In genomic region chr20:57432874-57433491, GRCh38 we compare ENCODE assay signal across 9 cellular contexts. TPM values are rescaled to one million over a fixed set of nuclear protein-coding genes. Genes with fewer than 3 reads are reported as not detected.
DNase-seq lines count a peak whose midpoint lies in the region; ATAC-seq and TF ChIP-seq lines count a peak whose summit lies in the region.
"Had no signal": no experiment of that assay in that cellular context is flagged by ENCODE, and none has a peak within 500 bp of the region (broad histone marks: within the 10 kb centered on the region; RNA-seq: fewer than 3 reads in every experiment).

No MANE protein-coding gene starts in this region.

- peaks cover 66% of the 10 kb centered on the region for H3K4me1 Mint-ChIP-seq in activated naive CD4-positive, alpha-beta T cell treated with anti-CD3 and anti-CD28 coated beads, Interleukin-2, amount 50 U/mL, for 24 hours

- H2AFZ ChIP-seq in SU-DHL-6 (ENCODE audit: low read depth, low read length, severe bottlenecking): peak overlapping the region; percentile 60
- H2AFZ ChIP-seq: parathyroid adenoma had no signal

- no peaks in the 10 kb centered on the region for H3K9me3 ChIP-seq in SU-DHL-6 (ENCODE audit: insufficient read depth, low read length)
- H3K9me3 ChIP-seq in gastrocnemius medialis: no peaks in the 10 kb centered on the region

- no peaks in the 10 kb centered on the region for H3K36me3 ChIP-seq in SU-DHL-6 (ENCODE audit: low read length)
- no peaks in the 10 kb centered on the region for H3K36me3 ChIP-seq in gastrocnemius medialis

- no peaks in the 10 kb centered on the region for H3K36me3 Mint-ChIP-seq in activated naive CD4-positive, alpha-beta T cell treated with anti-CD3 and anti-CD28 coated beads, Interleukin-2, amount 50 U/mL, for 24 hours

- H3K4me2 ChIP-seq in SU-DHL-6 (ENCODE audit: low read depth, low read length, poor library complexity, severe bottlenecking): peak overlapping the region; percentile 52

- H3K4me1 ChIP-seq in gastrocnemius medialis: peaks cover 43 to 48% of the 10 kb centered on the region in 2 donors
- H3K4me1 ChIP-seq: parathyroid adenoma had no signal

- no peaks in the 10 kb centered on the region for H3K9me3 Mint-ChIP-seq in activated naive CD4-positive, alpha-beta T cell treated with anti-CD3 and anti-CD28 coated beads, Interleukin-2, amount 50 U/mL, for 24 hours

- ATAC-seq in GM19395 (IDR thresholded peaks at IDR 0.05; ENCODE audit: unreplicated experiment): peak; percentile 90
- ATAC-seq in HG03175 (IDR thresholded peaks at IDR 0.05; ENCODE audit: unreplicated experiment): peak; percentile 93
- peak; percentile 17 to 32 for ATAC-seq in gastrocnemius medialis

- no peaks in the 10 kb centered on the region for H3K79me2 ChIP-seq in SU-DHL-6 (ENCODE audit: insufficient read depth, low read length)
- H3K79me2 ChIP-seq: parathyroid adenoma had no signal

- H3K4me3 ChIP-seq in SU-DHL-6 (ENCODE audit: insufficient read depth, low read length, poor library complexity, severe bottlenecking): peak overlapping the region; percentile 32
- H3K4me3 ChIP-seq in gastrocnemius medialis: no peak overlapping the region

- no peaks in the 10 kb centered on the region for H4K20me1 ChIP-seq in SU-DHL-6 (ENCODE audit: low read depth, low read length)

- no peak for TF ChIP-seq POLR2A in gastrocnemius medialis (IDR thresholded peaks at IDR 0.05)

- peak overlapping the region; percentile 40 for H3K9ac ChIP-seq in SU-DHL-6 (ENCODE audit: low read length)
- H3K9ac ChIP-seq: parathyroid adenoma had no signal

- H3K27ac Mint-ChIP-seq in activated naive CD4-positive, alpha-beta T cell treated with anti-CD3 and anti-CD28 coated beads, Interleukin-2, amount 50 U/mL, for 24 hours: peak overlapping the region; percentile 72

- H3K27ac ChIP-seq in SU-DHL-6 (ENCODE audit: low read depth, low read length) (peak overlapping the region; percentile 81), gastrocnemius medialis (peak overlapping the region; percentile 70 to 97 (median 85))
- H3K27ac ChIP-seq: parathyroid adenoma had no signal

- in situ Hi-C loops in gastrocnemius medialis (cut with MboI; ENCODE audit: low sequenced_read_pairs in 4 of 4): no loop called here

- TF ChIP-seq CTCF in SU-DHL-6 (IDR thresholded peaks at IDR 0.05; ENCODE audit: insufficient read depth, low read length, poor library complexity, severe bottlenecking) (no peak), gastrocnemius medialis (IDR thresholded peaks at IDR 0.05 in 4 of 5, conservative IDR thresholded peaks at IDR 0.05 in 1 of 5) (no peak)

- peaks cover 14% of the 10 kb centered on the region for H3F3A ChIP-seq in SU-DHL-6 (ENCODE audit: insufficient read depth)

- intact Hi-C loops in gastrocnemius medialis (cut with DNase I; ENCODE audit: low total_unique reads) (loop anchor here (1.0 kb wide), 1 partner anchor 26 kb away; no protein-coding TSS in a partner anchor), posterior vena cava (cut with DNase I) (no loop called here)

- no peaks in the 10 kb centered on the region for H3K9me2 ChIP-seq in SU-DHL-6 (replicated peaks; ENCODE audit: insufficient read depth, low read length)

- H3K4me3 Mint-ChIP-seq in activated naive CD4-positive, alpha-beta T cell treated with anti-CD3 and anti-CD28 coated beads, Interleukin-2, amount 50 U/mL, for 24 hours: peak overlapping the region; percentile 51

- H3K27me3 Mint-ChIP-seq in activated naive CD4-positive, alpha-beta T cell treated with anti-CD3 and anti-CD28 coated beads, Interleukin-2, amount 50 U/mL, for 24 hours: no peaks in the 10 kb centered on the region

- H3K27me3 ChIP-seq in SU-DHL-6 (ENCODE audit: low read length): no peaks in the 10 kb centered on the region
- no peaks in the 10 kb centered on the region for H3K27me3 ChIP-seq in gastrocnemius medialis

- DNase-seq in gastrocnemius medialis: peak; percentile 70 to 85
- DNase-seq in epidermal melanocyte (ENCODE audit: insufficient read length, low spot score): no peak
- DNase-seq in NCI-H1048 (lab: John Stamatoyannopoulos, UW): no peak
- DNase-seq in posterior vena cava (ENCODE audit: low spot score): no peak

RNA-seq across cellular contexts. Expression of gene RBM38, which starts 41.8 kb away (rescaled TPM):
- total RNA-seq in gastrocnemius medialis (100 to 1,000 TPM in 3 of 4 donors, 10 to 100 TPM in 1; 56.7 to 229 (median 177) TPM), posterior vena cava (10 to 100 TPM; 26.5 to 32.7 TPM)

Comparison
In these comparisons a context has a peak if more than half of its experiments do, and no peak if none do; other contexts are left out.
1. ATAC-seq: peak in every context shown above with its lines; median percentile 93 in HG03175; 90 in GM19395; 24 in gastrocnemius medialis.
2. DNase-seq: peak in gastrocnemius medialis (2 of 2); none in epidermal melanocyte (single experiment), NCI-H1048 (single experiment) and posterior vena cava (single experiment).